ENCODE assay signal across 2 cellular contexts in genomic region chr15:75024102-75024636, GRCh38.
TF ChIP-seq lines count a peak whose summit lies in the region.

No MANE protein-coding gene starts in this region.

TF ChIP-seq in HCT116, 20 proteins besides CTCF, POLR2A, EP300 and RAD21:
- no peak for TF ChIP-seq EGR1 (IDR thresholded peaks at IDR 0.05; ENCODE audit: low read depth)
- TF ChIP-seq JUND (IDR thresholded peaks at IDR 0.05): no peak
- no peak for TF ChIP-seq SIN3A (IDR thresholded peaks at IDR 0.05; ENCODE audit: low read depth)
- no peak for TF ChIP-seq REST (IDR thresholded peaks at IDR 0.05; ENCODE audit: low read depth)
- TF ChIP-seq, protein P1, sequence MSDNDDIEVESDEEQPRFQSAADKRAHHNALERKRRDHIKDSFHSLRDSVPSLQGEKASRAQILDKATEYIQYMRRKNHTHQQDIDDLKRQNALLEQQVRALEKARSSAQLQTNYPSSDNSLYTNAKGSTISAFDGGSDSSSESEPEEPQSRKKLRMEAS (IDR thresholded peaks at IDR 0.05): no peak
- TF ChIP-seq EZH2phosphoT487 (IDR thresholded peaks at IDR 0.05; ENCODE audit: borderline replicate concordance): no peak
- no peak for TF ChIP-seq TCF7L2 (IDR thresholded peaks at IDR 0.05; ENCODE audit: borderline replicate concordance, extremely low read depth, insufficient read depth, insufficient read length)
- no peak for TF ChIP-seq ZBTB33 (IDR thresholded peaks at IDR 0.05; ENCODE audit: extremely low read depth, insufficient replicate concordance, low read length)
- no peak for TF ChIP-seq FOSL1 (IDR thresholded peaks at IDR 0.05; ENCODE audit: low read depth)
- no peak for TF ChIP-seq EZH2 (IDR thresholded peaks at IDR 0.05)
- TF ChIP-seq, protein P2, sequence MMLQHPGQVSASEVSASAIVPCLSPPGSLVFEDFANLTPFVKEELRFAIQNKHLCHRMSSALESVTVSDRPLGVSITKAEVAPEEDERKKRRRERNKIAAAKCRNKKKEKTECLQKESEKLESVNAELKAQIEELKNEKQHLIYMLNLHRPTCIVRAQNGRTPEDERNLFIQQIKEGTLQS (IDR thresholded peaks at IDR 0.05): no peak
- TF ChIP-seq CBX3 (IDR thresholded peaks at IDR 0.05; ENCODE audit: low read depth): no peak
- no peak for TF ChIP-seq SP1 (IDR thresholded peaks at IDR 0.05; ENCODE audit: low read depth)
- TF ChIP-seq SRF (IDR thresholded peaks at IDR 0.05; ENCODE audit: low read depth): no peak
- TF ChIP-seq POLR2AphosphoS5 (IDR thresholded peaks at IDR 0.05; ENCODE audit: low read depth, low read length): no peak
- no peak for TF ChIP-seq YY1 (IDR thresholded peaks at IDR 0.05; ENCODE audit: extremely low read depth, insufficient replicate concordance, low read depth, low read length)
- no peak for TF ChIP-seq ZFX (IDR thresholded peaks at IDR 0.05)

TF ChIP-seq in SK-N-SH, 30 proteins besides CTCF, POLR2A, EP300 and RAD21:
- no peak for TF ChIP-seq NRF1 (IDR thresholded peaks at IDR 0.05; ENCODE audit: low read depth, low read length)
- no peak for TF ChIP-seq FOXM1 (IDR thresholded peaks at IDR 0.05; ENCODE audit: low read depth)
- TF ChIP-seq IRF3 (IDR thresholded peaks at IDR 0.05; ENCODE audit: low read depth, low read length): no peak
- TF ChIP-seq PBX3 (IDR thresholded peaks at IDR 0.05): no peak
- TF ChIP-seq ZBTB33 (IDR thresholded peaks at IDR 0.05; ENCODE audit: borderline replicate concordance, low read depth): no peak
